Comparison of ENCODE assay signal across 21 cellular contexts in genomic region chr6:126788961-126789365, GRCh38.
"Had no signal": no experiment of that assay in that cellular context is flagged by ENCODE, and none has a peak within 500 bp of the region (broad histone marks: within the 10 kb centered on the region; RNA-seq: fewer than 3 reads in every experiment).

No MANE protein-coding gene starts in this region.

- H3K27ac Mint-ChIP-seq: activated CD4-positive, alpha-beta T cell treated with anti-CD3 and anti-CD28 coated beads, Interleukin-2, amount 10 ng/mL, durations not matched to agents 7 days and 5 days; progenitor cell of endocrine pancreas; stimulated activated effector memory CD8-positive, alpha-beta T cell treated with anti-CD3 and anti-CD28 coated beads, Interleukin-12 subunit alpha, Interleukin-12 subunit beta, amount 100 ng/mL, for 72 hours; T-helper 1 cell treated with Interleukin-12 subunit alpha and Interleukin-12 subunit beta and Interleukin-4 antibody, amounts not matched to agents 30 μg/mL and 1 μg/mL, for 36 hours had no signal

- H3K27ac ChIP-seq: thoracic aorta had no signal

- DNase-seq: activated CD4-positive, alpha-beta T cell treated with anti-CD3 and anti-CD28 coated beads, Interleukin-2, amount 10 ng/mL, durations not matched to agents 7 days and 5 days; activated CD8-positive, alpha-beta memory T cell treated with anti-CD3 and anti-CD28 coated beads, Interleukin-2, amount 50 U/mL, for 4 hours; activated effector memory CD4-positive, alpha-beta T cell treated with Interleukin-2 at 50 U/mL for 16 hours; activated naive CD4-positive, alpha-beta T cell treated with anti-CD3 and anti-CD28 coated beads, Interleukin-2, amount 50 U/mL, for 16 hours; activated T-cell treated with anti-CD3 and anti-CD28 coated beads, Interleukin-2, amount 50 U/mL, for 48 hours; cerebellar nuclear complex; cortex of kidney; hippocampal formation; left cardiac atrium; small intestine; stimulated activated CD4-positive, alpha-beta T cell treated with anti-CD3 and anti-CD28 coated beads, Interleukin-15, amount 100 ng/mL, for 24 hours; stimulated activated CD4-positive, alpha-beta T cell treated with anti-CD3 and anti-CD28 coated beads, Interleukin-4, amount 100 ng/mL, for 24 hours had no signal

- H3K36me3 Mint-ChIP-seq: stimulated activated effector memory CD8-positive, alpha-beta T cell treated with anti-CD3 and anti-CD28 coated beads, Interleukin-12 subunit alpha, Interleukin-12 subunit beta, amount 100 ng/mL, for 72 hours had no signal

- H3K36me3 ChIP-seq: thoracic aorta had no signal

- ATAC-seq: activated CD4-positive, CD25-positive, alpha-beta regulatory T cell treated with anti-CD3 and anti-CD28 coated beads, Interleukin-2, amount 50 U/mL, for 24 hours; left cardiac atrium; stimulated activated effector memory CD8-positive, alpha-beta T cell treated with anti-CD3 and anti-CD28 coated beads, Interleukin-12 subunit alpha, Interleukin-12 subunit beta, amount 100 ng/mL, for 72 hours had no signal

- H3K4me3 Mint-ChIP-seq: activated CD4-positive, alpha-beta T cell treated with anti-CD3 and anti-CD28 coated beads, Interleukin-2, amount 10 ng/mL, durations not matched to agents 7 days and 5 days; neural crest cell; stimulated activated effector memory CD8-positive, alpha-beta T cell treated with anti-CD3 and anti-CD28 coated beads, Interleukin-12 subunit alpha, Interleukin-12 subunit beta, amount 100 ng/mL, for 72 hours; T-helper 1 cell treated with Interleukin-12 subunit alpha and Interleukin-12 subunit beta and Interleukin-4 antibody, amounts not matched to agents 30 μg/mL and 1 μg/mL, for 36 hours had no signal

- FAIRE-seq: bronchial epithelial cell, endometrium, islet of Langerhans, small intestine had no signal

- H3K4me1 Mint-ChIP-seq: activated CD4-positive, alpha-beta T cell treated with anti-CD3 and anti-CD28 coated beads, Interleukin-2, amount 10 ng/mL, durations not matched to agents 7 days and 5 days; neural crest cell; stimulated activated effector memory CD8-positive, alpha-beta T cell treated with anti-CD3 and anti-CD28 coated beads, Interleukin-12 subunit alpha, Interleukin-12 subunit beta, amount 100 ng/mL, for 72 hours had no signal

- H3K9me3 Mint-ChIP-seq: activated CD4-positive, alpha-beta T cell treated with anti-CD3 and anti-CD28 coated beads, Interleukin-2, amount 10 ng/mL, durations not matched to agents 7 days and 5 days; neural crest cell; T-helper 1 cell treated with Interleukin-12 subunit alpha and Interleukin-12 subunit beta and Interleukin-4 antibody, amounts not matched to agents 30 μg/mL and 1 μg/mL, for 36 hours had no signal

- H3K27me3 Mint-ChIP-seq: activated CD4-positive, alpha-beta T cell treated with anti-CD3 and anti-CD28 coated beads, Interleukin-2, amount 10 ng/mL, durations not matched to agents 7 days and 5 days had no signal

- H3K9me3 ChIP-seq: thoracic aorta had no signal

- H3K4me3 ChIP-seq: thoracic aorta had no signal
